In the genomic region with DNA sequence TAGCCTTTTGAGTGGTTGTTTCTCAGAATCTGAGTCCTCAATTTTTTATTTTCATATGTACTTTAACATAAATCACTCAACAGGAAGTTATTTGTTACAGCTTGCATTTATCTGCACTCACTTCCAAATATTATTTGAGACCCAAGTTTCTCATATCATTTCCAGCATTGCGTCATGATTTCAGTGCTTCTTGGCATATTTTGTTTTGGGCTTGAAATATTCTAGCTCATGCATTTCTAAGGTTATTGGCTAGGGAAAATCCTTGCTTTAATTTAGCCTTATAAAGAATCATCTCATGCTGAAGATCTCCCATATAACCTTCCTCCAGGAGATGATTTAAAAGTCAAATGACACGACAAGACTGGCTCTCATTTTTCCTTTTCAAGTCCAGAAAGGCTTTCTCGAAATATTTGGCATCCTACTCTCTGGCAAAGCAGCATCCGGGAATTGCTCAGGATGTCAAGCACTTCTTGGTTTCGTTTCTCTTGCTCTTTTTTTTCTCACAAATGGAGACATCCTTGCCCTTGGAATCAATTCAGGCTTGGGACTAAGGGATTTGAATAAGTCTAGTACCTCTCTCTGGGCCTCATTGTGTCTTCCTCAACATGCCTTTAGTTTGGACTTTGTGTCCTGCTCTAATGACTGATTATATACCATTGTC, we compare ENCODE assay signal across 21 cellular contexts.
DNase-seq lines count a peak whose midpoint lies in the region; ATAC-seq and TF ChIP-seq lines count a peak whose summit lies in the region.
"Had no signal": no experiment of that assay in that cellular context is flagged by ENCODE, and none has a peak within 500 bp of the region (broad histone marks: within the 10 kb centered on the region; RNA-seq: fewer than 3 reads in every experiment).

No MANE protein-coding gene starts in this region.

- no peak overlapping the region for H3K4me3 ChIP-seq in body of pancreas
- no peak overlapping the region for H3K4me3 ChIP-seq in uterus

- no peak overlapping the region for H3K27ac Mint-ChIP-seq in activated T-helper 1 cell treated with anti-CD3 and anti-CD28 coated beads, Interleukin-12 subunit alpha, Interleukin-12 subunit beta, Interleukin-2, Interleukin-4 antibody, amounts not matched to agents 30 ng/mL and 10 ng/mL and 1 ng/mL, durations not matched to agents 14 hours and 24 hours and 36 hours
- H3K27ac Mint-ChIP-seq: IgD-negative memory B cell; stimulated activated naive CD8-positive, alpha-beta T cell treated with anti-CD3 and anti-CD28 coated beads, Interleukin-15, amount 100 ng/mL, for 72 hours had no signal

- H3K9me3 ChIP-seq in body of pancreas (peaks cover 0 to 8% (median 0%) of the 10 kb centered on the region in 3 donors), uterus (no peaks in the 10 kb centered on the region)
- H3K9me3 ChIP-seq: neutrophil had no signal

- H3K27ac ChIP-seq in body of pancreas: no peak overlapping the region
- peak overlapping the region; percentile 20 to 71 for H3K27ac ChIP-seq in uterus
- H3K27ac ChIP-seq: foreskin keratinocyte, neutrophil, VCaP had no signal

- H3K4me1 ChIP-seq in body of pancreas (no peaks in the 10 kb centered on the region), uterus (no peaks in the 10 kb centered on the region)
- H3K4me1 ChIP-seq: foreskin keratinocyte had no signal

- peaks cover 4% of the 10 kb centered on the region for H3K9me3 Mint-ChIP-seq in activated T-helper 1 cell treated with anti-CD3 and anti-CD28 coated beads, Interleukin-12 subunit alpha, Interleukin-12 subunit beta, Interleukin-2, Interleukin-4 antibody, amounts not matched to agents 30 ng/mL and 10 ng/mL and 1 ng/mL, durations not matched to agents 14 hours and 24 hours and 36 hours

- no peaks in the 10 kb centered on the region for H3K27me3 Mint-ChIP-seq in activated T-helper 1 cell treated with anti-CD3 and anti-CD28 coated beads, Interleukin-12 subunit alpha, Interleukin-12 subunit beta, Interleukin-2, Interleukin-4 antibody, amounts not matched to agents 30 ng/mL and 10 ng/mL and 1 ng/mL, durations not matched to agents 14 hours and 24 hours and 36 hours (ENCODE audit: insufficient read depth)
- H3K27me3 Mint-ChIP-seq: CD8-positive, alpha-beta memory T cell; IgD-negative memory B cell; stimulated activated naive CD8-positive, alpha-beta T cell treated with anti-CD3 and anti-CD28 coated beads, Interleukin-15, amount 100 ng/mL, for 72 hours had no signal

- DNase-seq in body of pancreas (no peak), left cardiac atrium (no peak), sciatic nerve (ENCODE audit: low spot score) (no peak), uterus (no peak), Ammon's horn (ENCODE audit: low spot score) (no peak), SW480 (ENCODE audit: low spot score) (no peak)
- no peak for DNase-seq in activated T-helper 1 cell treated with anti-CD3 and anti-CD28 coated beads, Interleukin-12 subunit alpha, Interleukin-12 subunit beta, Interleukin-2, Interleukin-4 antibody, amounts not matched to agents 30 ng/mL and 10 ng/mL and 1 ng/mL, durations not matched to agents 14 hours and 24 hours and 36 hours (ENCODE audit: low spot score)
- DNase-seq: activated CD4-positive, alpha-beta T cell treated with anti-CD3 and anti-CD28 coated beads, Interleukin-2, amount 50 U/mL, for 1 hour; activated naive CD4-positive, alpha-beta T cell treated with anti-CD3 and anti-CD28 coated beads, Interleukin-2, amount 50 U/mL, for 16 hours; CD8-positive, alpha-beta memory T cell; foreskin keratinocyte; kidney glomerular epithelial cell; NCI-H146; NCI-H2171; SIG-M5; stimulated activated CD4-positive, alpha-beta T cell treated with anti-CD3 and anti-CD28 coated beads, Interleukin-2, amount 100 ng/mL, for 48 hours; stimulated activated naive CD8-positive, alpha-beta T cell treated with anti-CD3 and anti-CD28 coated beads, Interleukin-15, amount 100 ng/mL, for 72 hours; T-helper 2 cell had no signal

- intact Hi-C loops in body of pancreas (cut with DNase I): no loop called here
- intact Hi-C loops in left cardiac atrium (cut with DNase I): no loop called here
- intact Hi-C loops in sciatic nerve (cut with DNase I): no loop called here
- intact Hi-C loops in uterus (cut with DNase I; ENCODE audit: low total_unique reads): no loop called here
- intact Hi-C loops in activated T-helper 1 cell treated with anti-CD3 and anti-CD28 coated beads, Interleukin-12 subunit alpha, Interleukin-12 subunit beta, Interleukin-2, Interleukin-4 antibody, amounts not matched to agents 30 ng/mL and 10 ng/mL and 1 ng/mL, durations not matched to agents 14 hours and 24 hours and 36 hours (cut with micrococcal nuclease): no loop called here

- H3K27me3 ChIP-seq in body of pancreas (no peaks in the 10 kb centered on the region), uterus (no peaks in the 10 kb centered on the region)
- H3K27me3 ChIP-seq: foreskin keratinocyte, neutrophil had no signal

- no peak for TF ChIP-seq POLR2A in body of pancreas (IDR thresholded peaks at IDR 0.05)
- TF ChIP-seq POLR2A in uterus (IDR thresholded peaks at IDR 0.05): no peak

- ATAC-seq in body of pancreas: peak; percentile 12
- ATAC-seq in left cardiac atrium: peak; percentile 36 to 51
- ATAC-seq in sciatic nerve: peak; percentile 75
- ATAC-seq: foreskin keratinocyte; stimulated activated naive CD8-positive, alpha-beta T cell treated with anti-CD3 and anti-CD28 coated beads, Interleukin-15, amount 100 ng/mL, for 72 hours had no signal

- 53 to 55% methylated on average over 5 of the region's 5 CpGs for WGBS in body of pancreas, 2 donors

- H3K4me1 Mint-ChIP-seq in activated T-helper 1 cell treated with anti-CD3 and anti-CD28 coated beads, Interleukin-12 subunit alpha, Interleukin-12 subunit beta, Interleukin-2, Interleukin-4 antibody, amounts not matched to agents 30 ng/mL and 10 ng/mL and 1 ng/mL, durations not matched to agents 14 hours and 24 hours and 36 hours (ENCODE audit: low read depth): no peaks in the 10 kb centered on the region
- H3K4me1 Mint-ChIP-seq: CD8-positive, alpha-beta memory T cell; stimulated activated naive CD8-positive, alpha-beta T cell treated with anti-CD3 and anti-CD28 coated beads, Interleukin-15, amount 100 ng/mL, for 72 hours had no signal

- H3K36me3 Mint-ChIP-seq in activated T-helper 1 cell treated with anti-CD3 and anti-CD28 coated beads, Interleukin-12 subunit alpha, Interleukin-12 subunit beta, Interleukin-2, Interleukin-4 antibody, amounts not matched to agents 30 ng/mL and 10 ng/mL and 1 ng/mL, durations not matched to agents 14 hours and 24 hours and 36 hours (ENCODE audit: low read depth): no peaks in the 10 kb centered on the region
- H3K36me3 Mint-ChIP-seq: CD8-positive, alpha-beta memory T cell had no signal

- TF ChIP-seq CTCF in body of pancreas (IDR thresholded peaks at IDR 0.05) (no peak), uterus (IDR thresholded peaks at IDR 0.05) (no peak)

- H3K36me3 ChIP-seq in body of pancreas (replicated peaks in 1 of 2; ENCODE audit: insufficient read depth in 1 of 2, low read depth in 2 of 2) (no peaks in the 10 kb centered on the region), uterus (no peaks in the 10 kb centered on the region)
- H3K36me3 ChIP-seq: neutrophil had no signal

- H3K4me3 Mint-ChIP-seq in activated T-helper 1 cell treated with anti-CD3 and anti-CD28 coated beads, Interleukin-12 subunit alpha, Interleukin-12 subunit beta, Interleukin-2, Interleukin-4 antibody, amounts not matched to agents 30 ng/mL and 10 ng/mL and 1 ng/mL, durations not matched to agents 14 hours and 24 hours and 36 hours: no peak overlapping the region
- H3K4me3 Mint-ChIP-seq: CD8-positive, alpha-beta memory T cell; IgD-negative memory B cell; stimulated activated naive CD8-positive, alpha-beta T cell treated with anti-CD3 and anti-CD28 coated beads, Interleukin-15, amount 100 ng/mL, for 72 hours had no signal

Comparison
In these comparisons a context has a peak if more than half of its experiments do, and no peak if none do; other contexts are left out.
1. ATAC-seq: peak in every context shown above with its lines; median percentile 75 in sciatic nerve; 44 in left cardiac atrium; 12 in body of pancreas.
2. H3K27ac ChIP-seq: peak in uterus (2 of 2); none in body of pancreas (0 of 4).